ENCODE assay signal across 8 cellular contexts in the genomic region with DNA sequence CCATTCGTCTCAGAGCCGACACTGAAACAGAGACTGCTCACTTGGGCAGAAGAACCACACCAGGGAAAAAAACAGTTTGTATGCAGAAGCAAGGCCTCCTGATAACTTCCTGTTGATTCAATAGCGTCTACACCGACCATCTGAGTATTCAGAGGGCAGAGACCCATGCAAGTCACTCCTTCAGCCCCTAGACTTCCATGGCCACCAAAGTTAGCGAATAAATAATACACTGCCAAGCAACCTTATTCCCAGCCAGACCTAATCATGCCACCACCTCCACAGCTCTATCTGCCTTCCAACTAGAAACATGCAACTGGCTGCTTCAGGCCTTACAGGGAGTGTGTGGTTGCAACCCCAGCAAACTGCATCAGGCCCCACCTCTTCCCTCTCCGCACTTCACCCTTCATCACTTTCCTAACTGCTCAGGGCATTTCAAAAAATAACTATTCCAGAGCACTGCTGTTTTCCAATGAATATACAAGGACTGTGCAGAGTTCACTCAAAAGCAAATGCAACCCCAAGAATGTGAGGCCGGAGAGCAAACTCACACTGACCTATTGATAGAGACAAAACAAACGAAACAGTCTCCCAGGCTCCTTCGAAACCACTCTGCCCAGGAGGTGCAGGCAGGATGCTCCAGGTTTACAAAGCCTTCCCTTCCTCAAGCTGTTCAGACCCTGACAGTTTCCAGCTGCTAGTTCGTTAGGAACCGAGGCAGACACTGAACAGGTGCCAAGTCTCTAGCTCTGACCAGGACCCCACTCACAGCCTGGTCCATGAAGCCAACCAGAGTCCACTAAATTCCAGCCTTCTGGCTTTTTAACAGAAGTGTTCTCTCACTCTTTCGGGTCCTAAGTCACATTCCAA. TPM values are rescaled to one million over a fixed set of nuclear protein-coding genes. Genes with fewer than 3 reads are reported as not detected.
DNase-seq lines count a peak whose midpoint lies in the region; ATAC-seq and TF ChIP-seq lines count a peak whose summit lies in the region.

No MANE protein-coding gene starts in this region.

- DNase-seq in AML-193 (lab: John Stamatoyannopoulos, UW) (peak; percentile 42 to 46), HFFc6 (no peak), left kidney (ENCODE audit: low read depth, low spot score) (peak; percentile 57), NCI-H187 (lab: John Stamatoyannopoulos, UW) (no peak), amniotic stem cell (lab: John Stamatoyannopoulos, UW) (no peak)
- DNase-seq in activated naive CD8-positive, alpha-beta T cell treated with anti-CD3 and anti-CD28 coated beads for 36 hours, result no peak

- peaks cover 69% of the 10 kb centered on the region for H3K4me1 Mint-ChIP-seq in HFFc6 (ENCODE audit: low read depth)
- peaks cover 69% of the 10 kb centered on the region for H3K4me1 Mint-ChIP-seq in activated naive CD8-positive, alpha-beta T cell treated with anti-CD3 and anti-CD28 coated beads for 36 hours

- H3K27me3 Mint-ChIP-seq in HFFc6 (ENCODE audit: insufficient read depth), result no peaks in the 10 kb centered on the region
- peaks cover 4% of the 10 kb centered on the region for H3K27me3 Mint-ChIP-seq in activated naive CD8-positive, alpha-beta T cell treated with anti-CD3 and anti-CD28 coated beads for 36 hours

- H3K9me3 Mint-ChIP-seq in HFFc6, result no peaks in the 10 kb centered on the region
- H3K9me3 Mint-ChIP-seq in activated naive CD8-positive, alpha-beta T cell treated with anti-CD3 and anti-CD28 coated beads for 36 hours, result no peaks in the 10 kb centered on the region

- H3K4me3 Mint-ChIP-seq in HFFc6, result peak overlapping the region; percentile 96
- H3K4me3 Mint-ChIP-seq in activated naive CD8-positive, alpha-beta T cell treated with anti-CD3 and anti-CD28 coated beads for 36 hours, result peak overlapping the region; percentile 88

- TF ChIP-seq CTCF in HFFc6 (IDR thresholded peaks at IDR 0.05), result no peak

- ATAC-seq in GM19351 (IDR thresholded peaks at IDR 0.05; ENCODE audit: unreplicated experiment) (no peak), HG03280 (IDR thresholded peaks at IDR 0.05; ENCODE audit: unreplicated experiment) (no peak)

- peak overlapping the region; percentile 63 for H3K27ac Mint-ChIP-seq in HFFc6
- H3K27ac Mint-ChIP-seq in activated naive CD8-positive, alpha-beta T cell treated with anti-CD3 and anti-CD28 coated beads for 36 hours, result peak overlapping the region; percentile 75

- peaks cover 7% of the 10 kb centered on the region for H3K36me3 Mint-ChIP-seq in HFFc6 (ENCODE audit: low read depth)
- H3K36me3 Mint-ChIP-seq in activated naive CD8-positive, alpha-beta T cell treated with anti-CD3 and anti-CD28 coated beads for 36 hours, result peaks cover 18% of the 10 kb centered on the region

RNA-seq across cellular contexts. Expression of a gene that starts 3.6 kb away (rescaled TPM):
- total RNA-seq in HFFc6 (2021; fragmentation: NEBNext Ultra II Directional; extraction: Animal tissue kit (Norgen Biotek cat#: 25700)), result 10 to 100 TPM; 80.1 to 93.4 (median 89.5) TPM
- total RNA-seq in activated naive CD8-positive, alpha-beta T cell treated with anti-CD3 and anti-CD28 coated beads for 36 hours, result 100 to 1,000 TPM; 167 to 175 TPM

Comparison
In these comparisons a context has a peak if more than half of its experiments do, and no peak if none do; other contexts are left out.
1. DNase-seq: peak in AML-193 (2 of 2) and left kidney (single experiment); none in HFFc6 (single experiment), activated naive CD8-positive, alpha-beta T cell treated with anti-CD3 and anti-CD28 coated beads for 36 hours (single experiment), NCI-H187 (0 of 2) and amniotic stem cell (single experiment).